ENCODE assay signal across 2 cellular contexts in the genomic region with DNA sequence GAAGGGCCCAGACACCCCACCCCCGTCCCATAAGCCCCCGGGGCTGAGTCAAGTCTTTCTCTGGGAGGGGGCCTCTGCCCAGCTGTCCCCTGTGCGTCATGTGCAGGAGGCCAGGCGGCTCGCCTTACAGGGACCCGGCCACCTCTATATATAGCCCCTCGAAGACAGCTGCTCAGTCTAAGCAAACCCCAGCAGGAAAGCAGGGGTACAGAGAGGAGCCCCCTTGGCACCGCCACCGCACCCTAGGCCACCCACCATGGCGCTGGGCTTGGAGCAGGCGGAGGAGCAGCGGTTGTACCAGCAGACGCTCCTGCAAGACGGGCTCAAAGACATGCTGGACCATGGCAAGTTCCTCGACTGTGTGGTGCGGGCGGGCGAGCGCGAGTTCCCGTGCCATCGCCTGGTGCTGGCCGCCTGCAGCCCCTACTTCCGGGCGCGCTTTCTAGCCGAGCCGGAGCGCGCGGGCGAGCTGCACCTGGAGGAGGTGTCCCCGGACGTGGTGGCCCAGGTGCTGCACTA.
TF ChIP-seq lines count a peak whose summit lies in the region.

Gene KLHL40 (plus strand): TSS at position 175 of the 519 bp plus-strand sequence. CDS start 82 bp downstream, at position 257.

TF ChIP-seq in SK-N-SH, 30 proteins besides CTCF, POLR2A, EP300 and RAD21 (continued from another document):
- TF ChIP-seq SMC3 (IDR thresholded peaks at IDR 0.05; ENCODE audit: low read depth, low read length) (no peak), EZH2phosphoT487 (IDR thresholded peaks at IDR 0.05; ENCODE audit: borderline replicate concordance, low read depth) (no peak), SIN3A (IDR thresholded peaks at IDR 0.05; ENCODE audit: borderline replicate concordance, low read depth, low read length) (no peak), USF2 (IDR thresholded peaks at IDR 0.05; ENCODE audit: borderline replicate concordance, low read depth, low read length) (no peak), FOSL2 (IDR thresholded peaks at IDR 0.05; ENCODE audit: borderline replicate concordance, low read depth) (no peak), GABPA (IDR thresholded peaks at IDR 0.05; ENCODE audit: low read depth) (no peak), FOXJ3 (CRISPR knock-in tag; IDR thresholded peaks at IDR 0.05) (no peak)

TF ChIP-seq in SK-N-SH treated with all-trans-retinoic acid at 6 μM for 48 hours, 23 proteins besides CTCF, POLR2A, EP300 and RAD21 (continued from another document):
- TF ChIP-seq TOX (CRISPR knock-in tag; IDR thresholded peaks at IDR 0.05; ENCODE audit: borderline replicate concordance) = no peak
- no peak for TF ChIP-seq SNAI2 (CRISPR knock-in tag; IDR thresholded peaks at IDR 0.05)
- TF ChIP-seq ZNF565 (CRISPR knock-in tag; conservative IDR thresholded peaks at IDR 0.05; ENCODE audit: low read depth) = no peak
- no peak for TF ChIP-seq ZC3H10 (CRISPR knock-in tag; IDR thresholded peaks at IDR 0.05)
- no peak for TF ChIP-seq BACH2 (CRISPR knock-in tag; IDR thresholded peaks at IDR 0.05; ENCODE audit: borderline replicate concordance)
- no peak for TF ChIP-seq ZFP30 (CRISPR knock-in tag; IDR thresholded peaks at IDR 0.05)
- TF ChIP-seq ZNF8 (CRISPR knock-in tag; IDR thresholded peaks at IDR 0.05) = no peak
- TF ChIP-seq ISL1 (CRISPR knock-in tag; IDR thresholded peaks at IDR 0.05) = no peak
- no peak for TF ChIP-seq PPARA (CRISPR knock-in tag; IDR thresholded peaks at IDR 0.05; ENCODE audit: borderline replicate concordance)
